Comparison of ENCODE assay signal across 22 cellular contexts in genomic region chr13:77213644-77214043, GRCh38.
DNase-seq lines count a peak whose midpoint lies in the region; ATAC-seq and TF ChIP-seq lines count a peak whose summit lies in the region.
"Had no signal": no experiment of that assay in that cellular context is flagged by ENCODE, and none has a peak within 500 bp of the region (broad histone marks: within the 10 kb centered on the region; RNA-seq: fewer than 3 reads in every experiment).

No MANE protein-coding gene starts in this region.

- no peak for DNase-seq in activated CD4-positive, alpha-beta T cell treated with anti-CD3 and anti-CD28 coated beads for 36 hours
- no peak for DNase-seq in activated CD4-positive, alpha-beta T cell treated with anti-CD3 and anti-CD28 coated beads, Interleukin-2, amount 50 U/mL, for 4 hours
- DNase-seq in activated CD4-positive, alpha-beta memory T cell treated with anti-CD3 and anti-CD28 coated beads, Interleukin-2, amount 10 ng/mL, durations not matched to agents 7 days and 5 days, result no peak
- DNase-seq in endodermal cell, result no peak
- DNase-seq in trophoblast cell, result peak; percentile 1 to 9
- DNase-seq in stimulated activated naive CD8-positive, alpha-beta T cell treated with anti-CD3 and anti-CD28 coated beads, Interleukin-15, Interleukin-2, amounts not matched to agents 100 U/mL and 50 U/mL, for 24 hours, result no peak
- DNase-seq: 8988T; activated CD4-positive, alpha-beta T cell treated with anti-CD3 and anti-CD28 coated beads, Interleukin-2, amount 50 U/mL, for 48 hours; BE2C; Calu3; effector memory CD8-positive, alpha-beta T cell; GDM1; islet precursor cell; NCI-H526; ovary; stimulated activated CD4-positive, alpha-beta T cell treated with anti-CD3 and anti-CD28 coated beads, Interleukin-1b, Interleukin-23, amount 100 ng/mL, for 48 hours; transverse colon had no signal

- intact Hi-C loops in activated CD4-positive, alpha-beta T cell treated with anti-CD3 and anti-CD28 coated beads for 36 hours (cut with DNase I, micrococcal nuclease), result loop anchor here in 1 of 2 experiments (2.0 kb wide), 1 partner anchor 33 kb away; no protein-coding TSS in a partner anchor

- CTCF ChIA-PET in activated CD4-positive, alpha-beta T cell treated with anti-CD3 and anti-CD28 coated beads for 36 hours (lab: Charles Lee), result no interaction called here
- CTCF ChIA-PET in activated CD4-positive, alpha-beta memory T cell treated with anti-CD3 and anti-CD28 coated beads, Interleukin-2, amount 10 ng/mL, durations not matched to agents 7 days and 5 days (lab: Charles Lee), result no interaction called here

- H3K9me3 Mint-ChIP-seq in activated CD4-positive, alpha-beta T cell treated with anti-CD3 and anti-CD28 coated beads for 36 hours (ENCODE audit: low read depth), result no peaks in the 10 kb centered on the region
- H3K9me3 Mint-ChIP-seq in activated CD4-positive, alpha-beta memory T cell treated with anti-CD3 and anti-CD28 coated beads, Interleukin-2, amount 10 ng/mL, durations not matched to agents 7 days and 5 days, result no peaks in the 10 kb centered on the region
- no peaks in the 10 kb centered on the region for H3K9me3 Mint-ChIP-seq in endodermal cell
- H3K9me3 Mint-ChIP-seq: effector memory CD8-positive, alpha-beta T cell; stimulated activated naive CD8-positive, alpha-beta T cell treated with anti-CD3 and anti-CD28 coated beads, Interleukin-15, Interleukin-2, amounts not matched to agents 100 ng/mL and 50 ng/mL, for 24 hours had no signal

- no peak overlapping the region for H3K18ac ChIP-seq in trophoblast cell (ENCODE audit: low read length)

- no peak overlapping the region for H3K4me3 ChIP-seq in endodermal cell (ENCODE audit: low read length)
- no peak overlapping the region for H3K4me3 ChIP-seq in trophoblast cell (ENCODE audit: low read depth, low read length)
- H3K4me3 ChIP-seq: hepatocyte, lung, ovary, transverse colon had no signal

- no peak overlapping the region for H2BK120ac ChIP-seq in trophoblast cell (ENCODE audit: insufficient read depth, low read length, poor library complexity)

- no peak overlapping the region for H4K91ac ChIP-seq in trophoblast cell (ENCODE audit: low read depth, low read length)

- no peaks in the 10 kb centered on the region for H3K79me2 ChIP-seq in trophoblast cell (ENCODE audit: control insufficient read depth, insufficient read depth, low read length, poor library complexity)
- H3K79me2 ChIP-seq: hepatocyte had no signal

- H3K27me3 Mint-ChIP-seq in activated CD4-positive, alpha-beta T cell treated with anti-CD3 and anti-CD28 coated beads for 36 hours, result no peaks in the 10 kb centered on the region
- H3K27me3 Mint-ChIP-seq in activated CD4-positive, alpha-beta memory T cell treated with anti-CD3 and anti-CD28 coated beads, Interleukin-2, amount 10 ng/mL, durations not matched to agents 7 days and 5 days, result no peaks in the 10 kb centered on the region
- no peaks in the 10 kb centered on the region for H3K27me3 Mint-ChIP-seq in endodermal cell (ENCODE audit: insufficient read depth)
- H3K27me3 Mint-ChIP-seq: effector memory CD8-positive, alpha-beta T cell; stimulated activated naive CD8-positive, alpha-beta T cell treated with anti-CD3 and anti-CD28 coated beads, Interleukin-15, Interleukin-2, amounts not matched to agents 100 ng/mL and 50 ng/mL, for 24 hours had no signal

- no peak overlapping the region for H3K23ac ChIP-seq in trophoblast cell (ENCODE audit: low read length)

- H3K9ac ChIP-seq in endodermal cell (ENCODE audit: extremely low read depth, low read length, poor library complexity, severe bottlenecking) (no peak overlapping the region), trophoblast cell (ENCODE audit: low read length) (no peak overlapping the region)

- peak; percentile 76 for ATAC-seq in activated CD4-positive, alpha-beta T cell treated with anti-CD3 and anti-CD28 coated beads for 36 hours
- no peak for ATAC-seq in GM21619 (IDR thresholded peaks at IDR 0.05; ENCODE audit: unreplicated experiment)
- no peak for ATAC-seq in stimulated activated naive CD8-positive, alpha-beta T cell treated with anti-CD3 and anti-CD28 coated beads, Interleukin-15, Interleukin-2, amounts not matched to agents 100 U/mL and 50 U/mL, for 24 hours
- ATAC-seq in GM18867 (IDR thresholded peaks at IDR 0.05; ENCODE audit: unreplicated experiment), result no peak
- ATAC-seq: effector memory CD8-positive, alpha-beta T cell had no signal

- H3K4me1 ChIP-seq in endodermal cell (ENCODE audit: control insufficient read depth, insufficient read depth, low read length) (peaks cover 4% of the 10 kb centered on the region), trophoblast cell (ENCODE audit: control insufficient read depth in 1 of 2, insufficient read depth in 2 of 2, low read length in 2 of 2) (no peaks in the 10 kb centered on the region)
- H3K4me1 ChIP-seq: BE2C, transverse colon had no signal

- WGBS in endodermal cell (ENCODE audit: insufficient coverage in 1 of 2, insufficient read length in 1 of 2), 2 experiments, result 94 to 96% methylated on average over 2 to 5 of the region's 5 CpGs
- no CpG with 5 or more reads among the region's 5 CpGs for WGBS in trophoblast cell (ENCODE audit: extremely low coverage, insufficient coverage, insufficient read length)

- H3K36me3 Mint-ChIP-seq in activated CD4-positive, alpha-beta T cell treated with anti-CD3 and anti-CD28 coated beads for 36 hours (ENCODE audit: low read depth), result peaks cover 53% of the 10 kb centered on the region
- H3K36me3 Mint-ChIP-seq in activated CD4-positive, alpha-beta memory T cell treated with anti-CD3 and anti-CD28 coated beads, Interleukin-2, amount 10 ng/mL, durations not matched to agents 7 days and 5 days (ENCODE audit: low read depth), result peaks cover 53% of the 10 kb centered on the region
- H3K36me3 Mint-ChIP-seq in endodermal cell (ENCODE audit: low read depth), result peaks cover 24% of the 10 kb centered on the region

- H2AK5ac ChIP-seq in trophoblast cell (ENCODE audit: low read length), result no peak overlapping the region

- no peak overlapping the region for H4K8ac ChIP-seq in trophoblast cell (ENCODE audit: low read depth, low read length)

- H3K27ac ChIP-seq in endodermal cell (ENCODE audit: low read depth, low read length) (no peak overlapping the region), trophoblast cell (ENCODE audit: low read depth, low read length) (no peak overlapping the region)
- H3K27ac ChIP-seq: hepatocyte, ovary, transverse colon had no signal

- no peak overlapping the region for H2BK5ac ChIP-seq in trophoblast cell (ENCODE audit: low read depth, low read length, poor library complexity)

- H3K4me3 Mint-ChIP-seq in activated CD4-positive, alpha-beta T cell treated with anti-CD3 and anti-CD28 coated beads for 36 hours, result no peak overlapping the region
- no peak overlapping the region for H3K4me3 Mint-ChIP-seq in activated CD4-positive, alpha-beta memory T cell treated with anti-CD3 and anti-CD28 coated beads, Interleukin-2, amount 10 ng/mL, durations not matched to agents 7 days and 5 days
- H3K4me3 Mint-ChIP-seq in endodermal cell, result no peak overlapping the region
- H3K4me3 Mint-ChIP-seq: effector memory CD8-positive, alpha-beta T cell; stimulated activated naive CD8-positive, alpha-beta T cell treated with anti-CD3 and anti-CD28 coated beads, Interleukin-15, Interleukin-2, amounts not matched to agents 100 ng/mL and 50 ng/mL, for 24 hours had no signal

- H3K36me3 ChIP-seq in endodermal cell (ENCODE audit: control insufficient read depth, insufficient read depth, low read length) (peaks cover 40% of the 10 kb centered on the region), trophoblast cell (ENCODE audit: control insufficient read depth in 1 of 2, insufficient read depth in 2 of 2, low read length in 2 of 2) (peaks cover 2 to 4% of the 10 kb centered on the region in 2 experiments)
- H3K36me3 ChIP-seq: ovary had no signal

- no peak overlapping the region for H3K4me2 ChIP-seq in trophoblast cell (ENCODE audit: low read length)
- H3K4me2 ChIP-seq: hepatocyte had no signal

- POLR2A ChIA-PET in activated CD4-positive, alpha-beta T cell treated with anti-CD3 and anti-CD28 coated beads for 36 hours (lab: Charles Lee), result no interaction called here
- POLR2A ChIA-PET in activated CD4-positive, alpha-beta memory T cell treated with anti-CD3 and anti-CD28 coated beads, Interleukin-2, amount 10 ng/mL, durations not matched to agents 7 days and 5 days (lab: Charles Lee), result interaction anchor here (0.7 kb wide), 1 partner anchor 112 kb away, joined by 3 read pairs; no protein-coding TSS in a partner anchor

- no peak overlapping the region for H2AFZ ChIP-seq in trophoblast cell (ENCODE audit: insufficient read depth, low read length, poor library complexity)
- H2AFZ ChIP-seq: hepatocyte had no signal

- H4K12ac ChIP-seq in trophoblast cell (ENCODE audit: low read depth, low read length), result no peak overlapping the region

- H3K9me3 ChIP-seq in endodermal cell (ENCODE audit: control insufficient read depth, low read length) (no peaks in the 10 kb centered on the region), trophoblast cell (ENCODE audit: insufficient read depth, low read depth, low read length) (no peaks in the 10 kb centered on the region)
- H3K9me3 ChIP-seq: BE2C, ovary, transverse colon had no signal

- TF ChIP-seq CTCF in endodermal cell (conservative IDR thresholded peaks at IDR 0.05), result no peak

- H3K4ac ChIP-seq in trophoblast cell (ENCODE audit: low read depth, low read length), result no peak overlapping the region

- no peaks in the 10 kb centered on the region for H3K79me1 ChIP-seq in trophoblast cell (ENCODE audit: low read length)

- peak overlapping the region; percentile 70 for H3K27ac Mint-ChIP-seq in activated CD4-positive, alpha-beta T cell treated with anti-CD3 and anti-CD28 coated beads for 36 hours
- H3K27ac Mint-ChIP-seq in activated CD4-positive, alpha-beta memory T cell treated with anti-CD3 and anti-CD28 coated beads, Interleukin-2, amount 10 ng/mL, durations not matched to agents 7 days and 5 days, result peak overlapping the region; percentile 40
- peak overlapping the region; percentile 59 for H3K27ac Mint-ChIP-seq in endodermal cell
- H3K27ac Mint-ChIP-seq: effector memory CD8-positive, alpha-beta T cell; stimulated activated naive CD8-positive, alpha-beta T cell treated with anti-CD3 and anti-CD28 coated beads, Interleukin-15, Interleukin-2, amounts not matched to agents 100 ng/mL and 50 ng/mL, for 24 hours had no signal

- H2BK12ac ChIP-seq in trophoblast cell (ENCODE audit: low read length), result no peak overlapping the region

- H3K4me1 Mint-ChIP-seq in activated CD4-positive, alpha-beta T cell treated with anti-CD3 and anti-CD28 coated beads for 36 hours, result peaks cover 20% of the 10 kb centered on the region
- peaks cover 10% of the 10 kb centered on the region for H3K4me1 Mint-ChIP-seq in activated CD4-positive, alpha-beta memory T cell treated with anti-CD3 and anti-CD28 coated beads, Interleukin-2, amount 10 ng/mL, durations not matched to agents 7 days and 5 days
- H3K4me1 Mint-ChIP-seq in endodermal cell, result peaks cover 1% of the 10 kb centered on the region

- H3K27me3 ChIP-seq in endodermal cell (ENCODE audit: control insufficient read depth, insufficient read depth, low read length, poor library complexity, severe bottlenecking) (no peaks in the 10 kb centered on the region), trophoblast cell (ENCODE audit: insufficient read depth, low read length) (no peaks in the 10 kb centered on the region)
- H3K27me3 ChIP-seq: BE2C, hepatocyte, ovary, transverse colon had no signal

- H3K14ac ChIP-seq in trophoblast cell (ENCODE audit: low read length), result no peak overlapping the region

Comparison
In these comparisons a context has a peak if more than half of its experiments do, and no peak if none do; other contexts are left out.
1. DNase-seq: peak in trophoblast cell (2 of 2); none in activated CD4-positive, alpha-beta T cell treated with anti-CD3 and anti-CD28 coated beads for 36 hours (single experiment), activated CD4-positive, alpha-beta T cell treated with anti-CD3 and anti-CD28 coated beads, Interleukin-2, amount 50 U/mL, for 4 hours (0 of 2), activated CD4-positive, alpha-beta memory T cell treated with anti-CD3 and anti-CD28 coated beads, Interleukin-2, amount 10 ng/mL, durations not matched to agents 7 days and 5 days (single experiment), endodermal cell (single experiment) and stimulated activated naive CD8-positive, alpha-beta T cell treated with anti-CD3 and anti-CD28 coated beads, Interleukin-15, Interleukin-2, amounts not matched to agents 100 U/mL and 50 U/mL, for 24 hours (single experiment).
2. Peak in every context shown above with its lines, with median percentiles within 50 percentile points of each other: H3K27ac Mint-ChIP-seq.